2 cellular contexts compared by ENCODE assay signal in the genomic region with DNA sequence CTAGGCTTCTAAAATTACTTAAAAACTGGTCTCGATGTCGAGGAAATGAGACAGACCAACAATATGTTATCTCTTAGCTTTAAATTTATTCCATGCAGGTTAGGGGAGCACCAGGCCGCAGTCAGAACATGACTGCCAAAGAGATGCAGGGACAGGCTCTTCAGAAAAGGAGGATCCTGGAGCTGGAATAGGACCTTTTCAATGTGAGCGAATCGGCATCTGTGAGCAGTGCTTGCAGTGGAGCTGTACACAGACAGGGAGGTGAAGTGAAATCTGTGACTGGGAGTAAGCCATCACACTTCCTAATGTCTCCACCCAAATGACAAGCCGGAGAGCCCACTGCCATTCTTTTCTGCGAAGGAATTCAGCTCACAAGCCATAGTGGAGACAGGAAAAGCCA.
TF ChIP-seq lines count a peak whose summit lies in the region.

No MANE protein-coding gene starts in this region.

TF ChIP-seq in A549, 52 proteins besides CTCF, POLR2A, EP300 and RAD21:
- TF ChIP-seq NR3C1 (IDR thresholded peaks at IDR 0.05) (no peak), KDM1A (IDR thresholded peaks at IDR 0.05; ENCODE audit: low read depth) (no peak), ZNF302 (CRISPR knock-in tag; IDR thresholded peaks at IDR 0.05) (no peak), FOXS1 (CRISPR knock-in tag; IDR thresholded peaks at IDR 0.05) (no peak), HOXB5 (CRISPR knock-in tag; IDR thresholded peaks at IDR 0.05) (no peak)
- TF ChIP-seq, protein P1, sequence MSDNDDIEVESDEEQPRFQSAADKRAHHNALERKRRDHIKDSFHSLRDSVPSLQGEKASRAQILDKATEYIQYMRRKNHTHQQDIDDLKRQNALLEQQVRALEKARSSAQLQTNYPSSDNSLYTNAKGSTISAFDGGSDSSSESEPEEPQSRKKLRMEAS (IDR thresholded peaks at IDR 0.05): no peak
TF ChIP-seq in A549: peak in this region for 0.

TF ChIP-seq in H1, 55 proteins besides CTCF, POLR2A, EP300 and RAD21:
- TF ChIP-seq TCF12 (IDR thresholded peaks at IDR 0.05; ENCODE audit: low read depth, low read length): no peak
- TF ChIP-seq RFX5 (IDR thresholded peaks at IDR 0.05; ENCODE audit: borderline replicate concordance, low read depth, low read length): no peak
- no peak for TF ChIP-seq ASH2L (IDR thresholded peaks at IDR 0.05; ENCODE audit: low read length)
- no peak for TF ChIP-seq YY1 (IDR thresholded peaks at IDR 0.05; ENCODE audit: low read depth, low read length)
- no peak for TF ChIP-seq TBP (IDR thresholded peaks at IDR 0.05; ENCODE audit: low read depth, low read length)
- TF ChIP-seq SUZ12 (IDR thresholded peaks at IDR 0.05; ENCODE audit: low read length): no peak
TF ChIP-seq in H1: peak in this region for 0.
